9 cellular contexts compared by ENCODE assay signal in the genomic region with DNA sequence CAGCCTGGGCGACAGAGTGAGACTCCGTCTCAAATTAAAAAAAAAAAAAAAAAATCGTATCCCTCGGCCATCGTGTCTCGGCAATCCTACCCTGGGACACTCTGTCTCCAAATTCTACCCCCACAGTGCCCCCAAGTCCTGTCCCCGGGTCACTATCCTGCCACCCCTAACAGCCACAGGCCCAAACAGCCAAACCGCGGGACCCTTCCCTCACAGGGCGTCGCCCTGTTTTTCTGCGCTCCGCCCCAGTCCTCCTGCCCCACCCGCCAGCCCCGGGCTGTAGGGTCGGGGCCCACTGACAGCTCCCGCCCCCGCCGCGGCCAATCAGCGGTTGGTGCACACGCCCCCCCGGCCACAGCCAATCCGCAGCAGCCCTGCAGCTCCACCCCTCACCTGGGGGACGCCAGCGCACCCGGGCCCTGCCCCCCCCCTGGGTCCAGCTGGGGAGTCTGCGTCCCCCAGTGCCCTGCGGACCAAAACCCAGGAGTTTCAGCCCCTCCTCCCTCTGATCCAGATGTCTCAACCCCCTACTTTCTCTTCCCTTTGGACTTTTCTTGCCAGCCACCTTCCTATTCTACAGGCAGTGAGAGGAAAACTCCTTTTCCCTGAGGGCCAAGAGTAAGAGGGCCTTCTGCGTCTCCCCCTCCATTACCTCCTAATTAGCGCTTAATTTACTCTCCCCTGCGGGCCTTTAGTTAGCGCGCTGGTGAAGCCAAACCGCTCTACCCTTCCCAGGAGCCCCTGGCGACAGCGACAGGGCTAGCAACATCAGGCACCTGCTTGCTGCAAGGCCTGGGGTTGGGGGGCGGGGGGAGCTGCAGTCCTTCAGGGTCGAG. TPM values are rescaled to one million over a fixed set of nuclear protein-coding genes. Genes with fewer than 3 reads are reported as not detected.
DNase-seq lines count a peak whose midpoint lies in the region; ATAC-seq, FAIRE-seq and TF ChIP-seq lines count a peak whose summit lies in the region.
"Had no signal": no experiment of that assay in that cellular context is flagged by ENCODE, and none has a peak within 500 bp of the region (broad histone marks: within the 10 kb centered on the region; RNA-seq: fewer than 3 reads in every experiment).

No MANE protein-coding gene starts in this region.

- CTCF ChIA-PET in activated B cell treated with CpG ODN at 0.5 μM for 24 hours (lab: Charles Lee) = interaction anchor here (0.7 to 2.9 kb wide), 5 partner anchors 17 to 158 kb away, joined by 3 to 10 read pairs (median 5); no protein-coding TSS in a partner anchor

- no peaks in the 10 kb centered on the region for H3K9me2 ChIP-seq in GM23338 (ENCODE audit: insufficient read depth)

- H3K9me3 ChIP-seq in keratinocyte (ENCODE audit: control insufficient read depth, low read depth, low read length) = no peaks in the 10 kb centered on the region

- peaks cover 17% of the 10 kb centered on the region for H3F3A ChIP-seq in GM23338 (replicated peaks; ENCODE audit: low read depth)

- H3K36me3 ChIP-seq in GM23338 (ENCODE audit: insufficient read depth) (no peaks in the 10 kb centered on the region), keratinocyte (ENCODE audit: control insufficient read depth in 2 of 2, extremely low read depth in 1 of 2, insufficient read depth in 2 of 2, low read length in 2 of 2) (no peaks in the 10 kb centered on the region)

- H3K4me1 Mint-ChIP-seq in GM23338 (peaks cover 43% of the 10 kb centered on the region), activated B cell treated with CpG ODN at 0.5 μM for 24 hours (peaks cover 29% of the 10 kb centered on the region)

- H3K4me3 Mint-ChIP-seq in GM23338 (peak overlapping the region; percentile 76), activated B cell treated with CpG ODN at 0.5 μM for 24 hours (peak overlapping the region; percentile 88)

- H3K4me2 ChIP-seq in GM23338 (peak overlapping the region; percentile 95), keratinocyte (ENCODE audit: control insufficient read depth, extremely low read depth, insufficient read depth, low read depth, low read length) (peak overlapping the region; percentile 74)

- H3K79me2 ChIP-seq in GM23338 (replicated peaks; ENCODE audit: insufficient read depth) (0 out of 2 replicates have a peak, but pooled peaks cover 3% of the 10 kb centered on the region), keratinocyte (ENCODE audit: control insufficient read depth, insufficient read depth, low read length) (peaks cover 3% of the 10 kb centered on the region)

- FAIRE-seq in keratinocyte (lab: Jason Lieb, UNC) = no peak

- no peaks in the 10 kb centered on the region for H3K36me3 Mint-ChIP-seq in GM23338 (ENCODE audit: low read depth)
- peaks cover 6% of the 10 kb centered on the region for H3K36me3 Mint-ChIP-seq in activated B cell treated with CpG ODN at 0.5 μM for 24 hours (ENCODE audit: low read depth)

- peaks cover 2% of the 10 kb centered on the region for H3K9me1 ChIP-seq in keratinocyte (ENCODE audit: control insufficient read depth, extremely low read depth, insufficient read depth, low read length)

- H3K4me1 ChIP-seq in GM23338 (ENCODE audit: insufficient read depth) (peaks cover 17% of the 10 kb centered on the region), keratinocyte (ENCODE audit: control insufficient read depth, extremely low read depth, insufficient read depth, low read length) (peaks cover 19% of the 10 kb centered on the region)

- H3K4me3 ChIP-seq in GM23338 = peak overlapping the region; percentile 83
- peak overlapping the region in 2 of 3 experiments; percentile 6 to 48 for H3K4me3 ChIP-seq in keratinocyte (ENCODE audit: control insufficient read depth in 2 of 3, extremely low read depth in 1 of 3, insufficient read depth in 2 of 3, low read depth in 1 of 3, low read length in 3 of 3)

- TF ChIP-seq CTCF in GM23338 (conservative IDR thresholded peaks at IDR 0.05; ENCODE audit: low read depth in 2 of 2) = no peak; a peak in 1 of 4 replicates
- no peak for TF ChIP-seq CTCF in activated B cell treated with CpG ODN at 0.5 μM for 24 hours (IDR thresholded peaks at IDR 0.05)
- no peak for TF ChIP-seq CTCF in keratinocyte (optimal IDR thresholded peaks at IDR 0.05 in 1 of 3, IDR thresholded peaks at IDR 0.05 in 1 of 3, conservative IDR thresholded peaks at IDR 0.05 in 1 of 3; ENCODE audit: extremely low read depth in 1 of 3, insufficient read depth in 2 of 3, low read length in 3 of 3)

- ATAC-seq in GM23338 = peak; percentile 65
- ATAC-seq in activated B cell treated with CpG ODN at 0.5 μM for 24 hours (ENCODE audit: low read depth) = peak; percentile 77

- H2AFZ ChIP-seq in GM23338 (peak overlapping the region; percentile 82), keratinocyte (ENCODE audit: control insufficient read depth, low read length) (peak overlapping the region; percentile 52)

- peak overlapping the region; percentile 94 for H3K27ac ChIP-seq in GM23338 (ENCODE audit: low read depth)
- H3K27ac ChIP-seq in keratinocyte (ENCODE audit: control insufficient read depth, insufficient read depth, low read length) = no peak overlapping the region

- intact Hi-C loops in activated B cell treated with CpG ODN at 0.5 μM for 24 hours (cut with micrococcal nuclease) = loop anchor here (1.0 kb wide), 1 partner anchor 23 kb away; no protein-coding TSS in a partner anchor

- H3K27ac Mint-ChIP-seq in GM23338 (peak overlapping the region; percentile 94), activated B cell treated with CpG ODN at 0.5 μM for 24 hours (peak overlapping the region; percentile 91)

- DNase-seq in COR-L47 (lab: John Stamatoyannopoulos, UW) (peak; percentile 94), GM23338 (ENCODE audit: low spot score) (peak; percentile 94), NCI-H1930 (lab: John Stamatoyannopoulos, UW) (peak; percentile 89 to 92), activated B cell treated with CpG ODN at 0.5 μM for 24 hours (peak; percentile 74), cerebellar cortex (ENCODE audit: low spot score) (peak; percentile 78), keratinocyte (ENCODE audit: low read depth, low spot score) (no peak), LoVo (ENCODE audit: low spot score) (no peak)
- peak; percentile 83 for DNase-seq in stimulated activated CD4-positive, alpha-beta T cell treated with anti-CD3 and anti-CD28 coated beads, Interleukin-15, amount 100 ng/mL, for 24 hours

- H3K27me3 Mint-ChIP-seq in GM23338 (ENCODE audit: insufficient read depth, low read depth, poor library complexity) = peaks cover 27% of the 10 kb centered on the region
- H3K27me3 Mint-ChIP-seq in activated B cell treated with CpG ODN at 0.5 μM for 24 hours = no peaks in the 10 kb centered on the region

- dilution Hi-C loops in keratinocyte (cut with MboI; ENCODE audit: extremely low pct_ligation_motif_present, low sequenced_read_pairs) = no loop called here

- POLR2A ChIA-PET in activated B cell treated with CpG ODN at 0.5 μM for 24 hours (lab: Charles Lee) = interaction anchor here (0.5 to 3.5 kb wide), 14 partner anchors 17 to 302 kb away, joined by 3 to 34 read pairs (median 5); a partner anchor contains a TSS

- H3K9me3 Mint-ChIP-seq in GM23338 = no peaks in the 10 kb centered on the region
- H3K9me3 Mint-ChIP-seq in activated B cell treated with CpG ODN at 0.5 μM for 24 hours = no peaks in the 10 kb centered on the region

- peaks cover 8% of the 10 kb centered on the region; the same call in 1 of the 2 replicates for H3K27me3 ChIP-seq in GM23338 (ENCODE audit: insufficient read depth)
- H3K27me3 ChIP-seq in keratinocyte (ENCODE audit: control insufficient read depth, extremely low read depth, insufficient read depth, low read length) = no peaks in the 10 kb centered on the region

- no peaks in the 10 kb centered on the region for H4K20me1 ChIP-seq in GM23338 (replicated peaks; ENCODE audit: insufficient read depth)
- no peaks in the 10 kb centered on the region for H4K20me1 ChIP-seq in keratinocyte (ENCODE audit: control insufficient read depth, extremely low read depth, insufficient read depth, low read length)

- H3K9ac ChIP-seq in keratinocyte (ENCODE audit: control insufficient read depth, extremely low read depth, insufficient read depth, low read length) = peak overlapping the region; percentile 41

RNA-seq across cellular contexts. Expression of a gene that starts 1.5 kb away (rescaled TPM):
- total RNA-seq in GM23338 (2014; rRNA removed; shearing (Covaris generic)) = 30.6 and 53.5 TPM in 2 replicates
- 30.4 and 35.8 TPM in 2 replicates for polyA plus RNA-seq in GM23338 (2016; fragmentation: Nextera tagmentation; extraction: Ambion mirVana)
- 44.0 and 47.8 TPM in 2 replicates for total RNA-seq in activated B cell treated with CpG ODN at 0.5 μM for 24 hours
- 19.0 to 27.3 TPM (median 20.4 TPM) in 3 replicates for polyA plus RNA-seq in keratinocyte
- polyA plus RNA-seq in keratinocyte (2011; ENCODE audit: low read depth) = 4.2 TPM
- 14.8 and 29.0 TPM in 2 replicates for polyA plus RNA-seq in keratinocyte (2011; cell fraction: cytosol; rRNA removed)
- 25.5 and 32.5 TPM in 2 replicates for polyA plus RNA-seq in keratinocyte (2011; cell fraction: nucleus; rRNA removed)
- polyA plus RNA-seq in keratinocyte (2012; ENCODE audit: low replicate concordance) = 15.8 and 34.4 TPM in 2 replicates
- 17.1 to 44.5 TPM (median 20.2 TPM) in 3 replicates for polyA minus RNA-seq in keratinocyte
- 27.6 TPM for polyA minus RNA-seq in keratinocyte (2011; cell fraction: cytosol; rRNA and poly(A)+ RNA removed)
- 11.3 and 11.9 TPM in 2 replicates for polyA minus RNA-seq in keratinocyte (2011; cell fraction: nucleus; rRNA and poly(A)+ RNA removed)

RNA-seq across cellular contexts. Expression of a gene that starts 24.0 kb away (rescaled TPM):
- 5.0 and 8.4 TPM in 2 replicates for total RNA-seq in GM23338 (2014; rRNA removed; shearing (Covaris generic))
- polyA plus RNA-seq in GM23338 (2016; fragmentation: Nextera tagmentation; extraction: Ambion mirVana) (11.6 and 11.7 TPM in 2 replicates), keratinocyte (0.92 to 1.2 TPM (median 1.0 TPM) in 3 replicates)
- 2.6 and 2.8 TPM in 2 replicates for total RNA-seq in activated B cell treated with CpG ODN at 0.5 μM for 24 hours
- polyA plus RNA-seq in keratinocyte (2011; ENCODE audit: low read depth) = 0.75 TPM
- 0.52 and 1.5 TPM in 2 replicates for polyA plus RNA-seq in keratinocyte (2011; cell fraction: cytosol; rRNA removed)
- 1.6 and 3.9 TPM in 2 replicates for polyA plus RNA-seq in keratinocyte (2011; cell fraction: nucleus; rRNA removed)
- polyA plus RNA-seq in keratinocyte (2012; ENCODE audit: low replicate concordance) = 1.7 TPM in 2 replicates
- polyA minus RNA-seq in keratinocyte = 0.86 to 2.1 TPM in 2 of 3 replicates, not detected in the other
- polyA minus RNA-seq in keratinocyte (2011; cell fraction: cytosol; rRNA and poly(A)+ RNA removed) = not detected
- 0.54 and 1.1 TPM in 2 replicates for polyA minus RNA-seq in keratinocyte (2011; cell fraction: nucleus; rRNA and poly(A)+ RNA removed)
- total RNA-seq: LHCN-M2 had no signal

RNA-seq across cellular contexts. Expression of a gene that starts 56.1 kb away (rescaled TPM):
- 12.3 and 15.1 TPM in 2 replicates for total RNA-seq in GM23338 (2014; rRNA removed; shearing (Covaris generic))
- polyA plus RNA-seq in GM23338 (2016; fragmentation: Nextera tagmentation; extraction: Ambion mirVana) = 10.9 and 12.2 TPM in 2 replicates
- total RNA-seq in activated B cell treated with CpG ODN at 0.5 μM for 24 hours = 5.7 and 6.4 TPM in 2 replicates
- 1.2 to 2.2 TPM (median 1.8 TPM) in 3 replicates for polyA plus RNA-seq in keratinocyte
- polyA plus RNA-seq in keratinocyte (2011; ENCODE audit: low read depth) = 0.62 TPM
- 0.55 and 2.3 TPM in 2 replicates for polyA plus RNA-seq in keratinocyte (2011; cell fraction: cytosol; rRNA removed)
- 1.5 and 2.4 TPM in 2 replicates for polyA plus RNA-seq in keratinocyte (2011; cell fraction: nucleus; rRNA removed)
- 1.7 and 3.9 TPM in 2 replicates for polyA plus RNA-seq in keratinocyte (2012; ENCODE audit: low replicate concordance)
- 0.89 to 2.5 TPM (median 1.1 TPM) in 3 replicates for polyA minus RNA-seq in keratinocyte
- polyA minus RNA-seq in keratinocyte (2011; cell fraction: cytosol; rRNA and poly(A)+ RNA removed) = not detected
- 1.2 TPM in 2 replicates for polyA minus RNA-seq in keratinocyte (2011; cell fraction: nucleus; rRNA and poly(A)+ RNA removed)

RNA-seq across cellular contexts. Expression of a gene that starts 57.0 kb away (rescaled TPM):
- 1.3 TPM in 1 of 2 replicates, not detected in the other for total RNA-seq in GM23338 (2014; rRNA removed; shearing (Covaris generic))
- polyA plus RNA-seq in GM23338 (2016; fragmentation: Nextera tagmentation; extraction: Ambion mirVana) = 0.78 and 1.1 TPM in 2 replicates
- not detected in 2 replicates for total RNA-seq in activated B cell treated with CpG ODN at 0.5 μM for 24 hours
- not detected in 3 replicates for polyA plus RNA-seq in keratinocyte
- not detected for polyA plus RNA-seq in keratinocyte (2011; ENCODE audit: low read depth)
- not detected in 2 replicates for polyA plus RNA-seq in keratinocyte (2011; cell fraction: cytosol; rRNA removed)
- polyA plus RNA-seq in keratinocyte (2011; cell fraction: nucleus; rRNA removed) = not detected in 2 replicates
- not detected in 2 replicates for polyA plus RNA-seq in keratinocyte (2012; ENCODE audit: low replicate concordance)
- polyA minus RNA-seq in keratinocyte = not detected in 3 replicates
- not detected for polyA minus RNA-seq in keratinocyte (2011; cell fraction: cytosol; rRNA and poly(A)+ RNA removed)
- not detected in 2 replicates for polyA minus RNA-seq in keratinocyte (2011; cell fraction: nucleus; rRNA and poly(A)+ RNA removed)
- total RNA-seq: LHCN-M2 had no signal

RNA-seq across cellular contexts. Expression of a gene that starts 59.9 kb away (rescaled TPM):
- total RNA-seq in GM23338 (2014; rRNA removed; shearing (Covaris generic)) = 20.3 and 20.8 TPM in 2 replicates
- polyA plus RNA-seq in GM23338 (2016; fragmentation: Nextera tagmentation; extraction: Ambion mirVana) (4.4 and 4.7 TPM in 2 replicates), keratinocyte (3.2 to 5.3 TPM (median 3.7 TPM) in 3 replicates)
- not detected in 2 replicates for total RNA-seq in activated B cell treated with CpG ODN at 0.5 μM for 24 hours
- polyA plus RNA-seq in keratinocyte (2011; ENCODE audit: low read depth) = 0.51 TPM
- 2.0 and 2.6 TPM in 2 replicates for polyA plus RNA-seq in keratinocyte (2011; cell fraction: cytosol; rRNA removed)
- polyA plus RNA-seq in keratinocyte (2011; cell fraction: nucleus; rRNA removed) = 7.1 and 7.4 TPM in 2 replicates
- polyA plus RNA-seq in keratinocyte (2012; ENCODE audit: low replicate concordance) = 2.1 and 3.3 TPM in 2 replicates
- 3.1 to 6.1 TPM (median 4.9 TPM) in 3 replicates for polyA minus RNA-seq in keratinocyte
- 4.2 TPM for polyA minus RNA-seq in keratinocyte (2011; cell fraction: cytosol; rRNA and poly(A)+ RNA removed)
- 6.8 and 7.3 TPM in 2 replicates for polyA minus RNA-seq in keratinocyte (2011; cell fraction: nucleus; rRNA and poly(A)+ RNA removed)
- total RNA-seq: LHCN-M2 had no signal

Comparison
In these comparisons a context has a peak if more than half of its experiments do, and no peak if none do; other contexts are left out.
1. DNase-seq: peak in COR-L47 (single experiment), GM23338 (single experiment), NCI-H1930 (2 of 2), activated B cell treated with CpG ODN at 0.5 μM for 24 hours (single experiment), cerebellar cortex (single experiment) and stimulated activated CD4-positive, alpha-beta T cell treated with anti-CD3 and anti-CD28 coated beads, Interleukin-15, amount 100 ng/mL, for 24 hours (single experiment); none in keratinocyte (single experiment) and LoVo (single experiment).